Comparison of ENCODE assay signal across 9 cellular contexts in genomic region chr6:151014404-151015150, GRCh38.
DNase-seq lines count a peak whose midpoint lies in the region; ATAC-seq, FAIRE-seq and TF ChIP-seq lines count a peak whose summit lies in the region.
"Had no signal": no experiment of that assay in that cellular context is flagged by ENCODE, and none has a peak within 500 bp of the region (broad histone marks: within the 10 kb centered on the region; RNA-seq: fewer than 3 reads in every experiment).

No MANE protein-coding gene starts in this region.

- peak; percentile 21 to 78 for DNase-seq in A549 (ENCODE audit: low read depth in 1 of 2, low spot score in 1 of 2)
- peak; percentile 78 for DNase-seq in NCI-H748 (lab: John Stamatoyannopoulos, UW; ENCODE audit: unreplicated experiment)
- DNase-seq in activated CD8-positive, alpha-beta memory T cell treated with anti-CD3 and anti-CD28 coated beads, Interleukin-2, amount 10 ng/mL, durations not matched to agents 7 days and 5 days: peak; percentile 72
- DNase-seq in erythroblast (lab: John Stamatoyannopoulos, UW): peak; percentile 58 to 82
- DNase-seq in naive B cell: peak; percentile 37
- DNase-seq in stimulated activated naive CD4-positive, alpha-beta T cell (lab: John Stamatoyannopoulos, UW): peak; percentile 20 to 49 (median 23)

- H3K4me1 ChIP-seq in A549: peaks cover 36% of the 10 kb centered on the region

- no peak for FAIRE-seq in A549 (lab: Jason Lieb, UNC)

- peak; percentile 78 for TF ChIP-seq CTCF in A549 (IDR thresholded peaks at IDR 0.05)

- no peak overlapping the region for H3K4me3 Mint-ChIP-seq in activated CD8-positive, alpha-beta memory T cell treated with anti-CD3 and anti-CD28 coated beads, Interleukin-2, amount 10 ng/mL, durations not matched to agents 7 days and 5 days
- H3K4me3 Mint-ChIP-seq in naive B cell: peak overlapping the region in 2 of 8 donors; percentile 35 to 40
- H3K4me3 Mint-ChIP-seq: stimulated activated naive CD8-positive, alpha-beta T cell treated with anti-CD3 and anti-CD28 coated beads, Interleukin-15, Interleukin-2, amounts not matched to agents 100 ng/mL and 50 ng/mL, for 24 hours had no signal

- TF ChIP-seq EP300 in A549 (IDR thresholded peaks at IDR 0.05): no peak

- H3K4me2 ChIP-seq in A549: 0 out of 3 replicates have a peak overlapping the region, but pooled peaks have one; percentile 6

- H3K9me3 Mint-ChIP-seq in activated CD8-positive, alpha-beta memory T cell treated with anti-CD3 and anti-CD28 coated beads, Interleukin-2, amount 10 ng/mL, durations not matched to agents 7 days and 5 days (ENCODE audit: low read depth): no peaks in the 10 kb centered on the region
- H3K9me3 Mint-ChIP-seq in naive B cell: no peaks in the 10 kb centered on the region
- H3K9me3 Mint-ChIP-seq: stimulated activated naive CD8-positive, alpha-beta T cell treated with anti-CD3 and anti-CD28 coated beads, Interleukin-15, Interleukin-2, amounts not matched to agents 100 ng/mL and 50 ng/mL, for 24 hours had no signal

- H3K27me3 Mint-ChIP-seq in activated CD8-positive, alpha-beta memory T cell treated with anti-CD3 and anti-CD28 coated beads, Interleukin-2, amount 10 ng/mL, durations not matched to agents 7 days and 5 days: no peaks in the 10 kb centered on the region
- no peaks in the 10 kb centered on the region for H3K27me3 Mint-ChIP-seq in naive B cell
- H3K27me3 Mint-ChIP-seq: stimulated activated naive CD8-positive, alpha-beta T cell treated with anti-CD3 and anti-CD28 coated beads, Interleukin-15, Interleukin-2, amounts not matched to agents 100 ng/mL and 50 ng/mL, for 24 hours had no signal

- H3K9me3 ChIP-seq in A549: no peaks in the 10 kb centered on the region

- H3K27ac ChIP-seq in A549: peak overlapping the region; percentile 66 to 78

- TF ChIP-seq POLR2A in A549 (IDR thresholded peaks at IDR 0.05; ENCODE audit: low read length) (no peak), erythroblast (IDR thresholded peaks at IDR 0.05; ENCODE audit: low read length) (no peak)

- WGBS in A549 (ENCODE audit: missing lambda C conversion rate): 58% methylated on average over 5 of the region's 6 CpGs

- CTCF ChIA-PET in A549 (lab: Yijun Ruan, JAX): interaction anchor here (0.6 to 19.6 kb wide), 49 partner anchors 8 to 343 kb away, joined by 3 to 192 read pairs (median 4); no protein-coding TSS in a partner anchor
- CTCF ChIA-PET in activated CD8-positive, alpha-beta memory T cell treated with anti-CD3 and anti-CD28 coated beads, Interleukin-2, amount 10 ng/mL, durations not matched to agents 7 days and 5 days (lab: Charles Lee): interaction anchor here (0.5 to 9.6 kb wide), 33 partner anchors 9 to 343 kb away, joined by 3 to 179 read pairs (median 4); no protein-coding TSS in a partner anchor

- POLR2A ChIA-PET in A549 (lab: Yijun Ruan, JAX): interaction anchor here (0.5 to 1.4 kb wide), 4 partner anchors 54 to 320 kb away, joined by 3 to 5 read pairs (median 4); no protein-coding TSS in a partner anchor

- H3K27ac Mint-ChIP-seq in activated CD8-positive, alpha-beta memory T cell treated with anti-CD3 and anti-CD28 coated beads, Interleukin-2, amount 10 ng/mL, durations not matched to agents 7 days and 5 days: no peak overlapping the region
- H3K27ac Mint-ChIP-seq in naive B cell: peak overlapping the region in 4 of 6 donors; percentile 52 to 86 (median 78)
- H3K27ac Mint-ChIP-seq: stimulated activated naive CD8-positive, alpha-beta T cell treated with anti-CD3 and anti-CD28 coated beads, Interleukin-15, Interleukin-2, amounts not matched to agents 100 ng/mL and 50 ng/mL, for 24 hours had no signal

- H3K36me3 Mint-ChIP-seq in activated CD8-positive, alpha-beta memory T cell treated with anti-CD3 and anti-CD28 coated beads, Interleukin-2, amount 10 ng/mL, durations not matched to agents 7 days and 5 days: peaks cover 15% of the 10 kb centered on the region
- H3K36me3 Mint-ChIP-seq in naive B cell: peaks cover 0 to 6% of the 10 kb centered on the region in 2 donors

- ATAC-seq in A549: peak; percentile 71 to 84
- peak; percentile 75 for ATAC-seq in GM18502 (IDR thresholded peaks at IDR 0.05; ENCODE audit: poor library complexity, unreplicated experiment)
- ATAC-seq in HG03354 (IDR thresholded peaks at IDR 0.05; ENCODE audit: poor library complexity, severe bottlenecking, unreplicated experiment): peak; percentile 82
- peak; percentile 69 for ATAC-seq in activated CD8-positive, alpha-beta memory T cell treated with anti-CD3 and anti-CD28 coated beads, Interleukin-2, amount 10 ng/mL, durations not matched to agents 7 days and 5 days
- peak in 1 of 2 donors; percentile 52 for ATAC-seq in naive B cell (ENCODE audit: low read depth in 2 of 2)

- TF ChIP-seq RAD21 in A549 (conservative IDR thresholded peaks at IDR 0.05 in 1 of 2, IDR thresholded peaks at IDR 0.05 in 1 of 2): peak; percentile 88 to 94

- H3K4me1 Mint-ChIP-seq in activated CD8-positive, alpha-beta memory T cell treated with anti-CD3 and anti-CD28 coated beads, Interleukin-2, amount 10 ng/mL, durations not matched to agents 7 days and 5 days: peaks cover 6% of the 10 kb centered on the region
- peaks cover 3 to 10% (median 5%) of the 10 kb centered on the region in 3 donors for H3K4me1 Mint-ChIP-seq in naive B cell

- no peak overlapping the region for H3K4me3 ChIP-seq in A549

TF ChIP-seq in A549, 52 proteins besides CTCF, POLR2A, EP300 and RAD21:
- peak; percentile 86 for TF ChIP-seq SMC3 (IDR thresholded peaks at IDR 0.05)
- no peak for TF ChIP-seq CBX2 (IDR thresholded peaks at IDR 0.05; ENCODE audit: borderline replicate concordance, low read depth)

Comparison
In these comparisons a context has a peak if more than half of its experiments do, and no peak if none do; other contexts are left out.
1. DNase-seq: peak in every context shown above with its lines; median percentile 78 in NCI-H748; 72 in activated CD8-positive, alpha-beta memory T cell treated with anti-CD3 and anti-CD28 coated beads, Interleukin-2, amount 10 ng/mL, durations not matched to agents 7 days and 5 days; 70 in erythroblast; 50 in A549; 37 in naive B cell; 23 in stimulated activated naive CD4-positive, alpha-beta T cell.